Comparison of ENCODE assay signal across 9 cellular contexts in genomic region chr7:133434246-133434865, GRCh38.
A peak's percentile ranks its signal among the peaks of the same experiment; 100 is the strongest.
DNase-seq lines count a peak whose midpoint lies in the region; ATAC-seq and TF ChIP-seq lines count a peak whose summit lies in the region.
"Had no signal": no experiment of that assay in that cellular context is flagged by ENCODE, and none has a peak within 500 bp of the region (broad histone marks: within the 10 kb centered on the region; RNA-seq: fewer than 3 reads in every experiment).

No MANE protein-coding gene starts in this region.

- no peak overlapping the region for H2AFZ ChIP-seq in OCI-LY3 (ENCODE audit: low read depth, low read length)

- H3K9me3 ChIP-seq in OCI-LY3 (ENCODE audit: insufficient read depth, low read length) (no peaks in the 10 kb centered on the region), gastrocnemius medialis (no peaks in the 10 kb centered on the region)

- H3K27ac ChIP-seq in OCI-LY3 (ENCODE audit: low read length) (no peak overlapping the region), gastrocnemius medialis (no peak overlapping the region)

- peaks cover 6% of the 10 kb centered on the region; the same call in 1 of the 2 replicates for H4K20me1 ChIP-seq in OCI-LY3 (ENCODE audit: insufficient read depth, low read length)

- H3K9ac ChIP-seq in OCI-LY3 (ENCODE audit: low read length): no peak overlapping the region

- 0 out of 2 replicates have a peak overlapping the region, but pooled peaks have one; percentile 31 for H3K4me2 ChIP-seq in OCI-LY3 (ENCODE audit: low read length)

- TF ChIP-seq POLR2A in gastrocnemius medialis (IDR thresholded peaks at IDR 0.05): no peak

- no peak for ATAC-seq in gastrocnemius medialis
- no peak for ATAC-seq in GM21515 (IDR thresholded peaks at IDR 0.05; ENCODE audit: unreplicated experiment)
- ATAC-seq in HG02981 (IDR thresholded peaks at IDR 0.05; ENCODE audit: unreplicated experiment): no peak
- ATAC-seq: effector memory CD8-positive, alpha-beta T cell had no signal

- H3K36me3 ChIP-seq in OCI-LY3 (replicated peaks; ENCODE audit: low read depth, low read length) (no peaks in the 10 kb centered on the region), gastrocnemius medialis (no peaks in the 10 kb centered on the region)

- in situ Hi-C loops in GM13977 (cut with MboI; ENCODE audit: low pct_unique_long_range_greater_than_20kb, low sequenced_read_pairs, unreplicated experiment) (no loop called here), gastrocnemius medialis (cut with MboI; ENCODE audit: low sequenced_read_pairs in 4 of 4) (loop anchor here in 1 of 4 donors (25.0 kb wide), 1 partner anchor 1122 kb away; no protein-coding TSS in a partner anchor)

- H3K27me3 ChIP-seq in OCI-LY3 (ENCODE audit: low read depth, low read length) (no peaks in the 10 kb centered on the region), gastrocnemius medialis (no peaks in the 10 kb centered on the region)

- H3K79me2 ChIP-seq in OCI-LY3 (ENCODE audit: low read length): no peaks in the 10 kb centered on the region

- H3K4me1 ChIP-seq in OCI-LY3 (ENCODE audit: low read length): peaks cover 6% of the 10 kb centered on the region; the same call in 1 of the 2 replicates
- H3K4me1 ChIP-seq in gastrocnemius medialis: peaks cover 5 to 7% of the 10 kb centered on the region in 2 donors

- H3K4me3 ChIP-seq in OCI-LY3 (ENCODE audit: low read length) (no peak overlapping the region), gastrocnemius medialis (no peak overlapping the region)

- DNase-seq in AG09319 (ENCODE audit: extremely low read depth, low read depth) (peak; percentile 30), GM13977 (ENCODE audit: low spot score) (peak; percentile 40), fibroblast of gingiva (ENCODE audit: low read depth) (peak; percentile 33), gastrocnemius medialis (no peak), activated gamma-delta T cell (lab: John Stamatoyannopoulos, UW) (no peak)

- intact Hi-C loops in gastrocnemius medialis (cut with DNase I; ENCODE audit: low total_unique reads): loop anchor here (10.0 kb wide), 1 partner anchor 1120 kb away; no protein-coding TSS in a partner anchor

- TF ChIP-seq CTCF in AG09319 (IDR thresholded peaks at IDR 0.05; ENCODE audit: low read depth, low read length) (peak; percentile 62), GM13977 (IDR thresholded peaks at IDR 0.05; ENCODE audit: extremely low read depth, insufficient read depth, missing control alignments) (peak; percentile 50), OCI-LY3 (IDR thresholded peaks at IDR 0.05; ENCODE audit: low read depth, low read length) (peak; percentile 60), gastrocnemius medialis (IDR thresholded peaks at IDR 0.05 in 4 of 5, conservative IDR thresholded peaks at IDR 0.05 in 1 of 5) (peak in 4 of 5 experiments; percentile 15 to 48 (median 32))

Comparison
In these comparisons a context has a peak if more than half of its experiments do, and no peak if none do; other contexts are left out.
1. DNase-seq: peak in AG09319 (single experiment), GM13977 (single experiment) and fibroblast of gingiva (single experiment); none in gastrocnemius medialis (0 of 2) and activated gamma-delta T cell (single experiment).
2. Peak in every context shown above with its lines, with median percentiles within 50 percentile points of each other: CTCF ChIP-seq.